In genomic region chr17:65850486-65850885, GRCh38 we compare ENCODE assay signal across 9 cellular contexts.
A peak's percentile ranks its signal among the peaks of the same experiment; 100 is the strongest.
DNase-seq lines count a peak whose midpoint lies in the region; ATAC-seq and TF ChIP-seq lines count a peak whose summit lies in the region.
"Had no signal": no experiment of that assay in that cellular context is flagged by ENCODE, and none has a peak within 500 bp of the region (broad histone marks: within the 10 kb centered on the region; RNA-seq: fewer than 3 reads in every experiment).

No MANE protein-coding gene starts in this region.

- H3K36me3 Mint-ChIP-seq in HFFc6 (ENCODE audit: low read depth), result no peaks in the 10 kb centered on the region

- H3K4me1 Mint-ChIP-seq in HFFc6 (ENCODE audit: low read depth), result peaks cover 5% of the 10 kb centered on the region; the same call in 1 of the 2 replicates

- H3K27me3 Mint-ChIP-seq in HFFc6 (ENCODE audit: insufficient read depth), result no peaks in the 10 kb centered on the region

- no peak overlapping the region for H3K4me3 Mint-ChIP-seq in HFFc6

- no peak overlapping the region for H3K27ac Mint-ChIP-seq in HFFc6

- no peak for TF ChIP-seq CTCF in HFFc6 (IDR thresholded peaks at IDR 0.05)

- peak; percentile 65 for ATAC-seq in GM21619 (IDR thresholded peaks at IDR 0.05; ENCODE audit: unreplicated experiment)

- H3K9me3 Mint-ChIP-seq in HFFc6, result no peaks in the 10 kb centered on the region

- DNase-seq in ELR (ENCODE audit: low read depth), result peak; percentile 59
- DNase-seq in NOMO-1 treated with dmso at 0.1 percent for 144 hours (lab: John Stamatoyannopoulos, UW; ENCODE audit: unreplicated experiment), result peak; percentile 34
- DNase-seq in glomerular visceral epithelial cell (ENCODE audit: extremely low spot score), result peak; percentile 14
- DNase-seq in NCI-H510A (lab: John Stamatoyannopoulos, UW), result no peak
- no peak for DNase-seq in GF-D8 (lab: John Stamatoyannopoulos, UW)
- no peak for DNase-seq in NCI-H2107 (lab: John Stamatoyannopoulos, UW)
- no peak for DNase-seq in HFFc6
- DNase-seq: GDM1 had no signal

Comparison
In these comparisons a context has a peak if more than half of its experiments do, and no peak if none do; other contexts are left out.
1. DNase-seq: peak in ELR (single experiment), NOMO-1 treated with dmso at 0.1 percent for 144 hours (single experiment) and glomerular visceral epithelial cell (single experiment); none in NCI-H510A (single experiment), GF-D8 (single experiment), NCI-H2107 (single experiment) and HFFc6 (single experiment).